1 cellular context compared by ENCODE assay signal in the genomic region with DNA sequence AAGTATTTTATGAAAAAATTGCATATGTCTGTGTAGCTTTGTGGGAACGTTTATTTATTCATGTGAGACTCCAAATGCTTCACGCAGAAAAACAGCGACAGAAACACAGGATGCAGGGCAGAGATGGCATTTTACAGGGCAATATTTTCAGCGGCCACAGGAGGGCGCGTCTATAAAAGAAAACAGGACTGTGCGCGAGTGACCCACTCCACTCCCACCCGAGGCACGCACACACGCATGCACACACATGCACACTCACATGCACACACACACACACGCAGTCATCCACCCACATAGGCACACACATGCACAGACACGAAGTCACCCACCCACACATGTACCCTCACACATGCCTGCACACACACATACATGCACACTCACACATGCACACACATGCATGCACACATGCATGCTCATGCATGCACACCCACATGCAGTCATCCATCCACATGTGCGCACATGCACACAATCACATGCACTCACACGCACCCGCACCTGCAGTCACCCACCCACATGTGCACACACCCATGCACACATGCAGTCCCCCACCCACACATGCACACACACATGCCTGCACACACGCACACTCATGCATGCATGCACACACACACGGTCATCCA.
TF ChIP-seq lines count a peak whose summit lies in the region.

No MANE protein-coding gene starts in this region.

TF ChIP-seq in HEK293, 187 proteins besides CTCF, POLR2A, EP300 and RAD21 (continued from another document):
- TF ChIP-seq, protein P1, sequence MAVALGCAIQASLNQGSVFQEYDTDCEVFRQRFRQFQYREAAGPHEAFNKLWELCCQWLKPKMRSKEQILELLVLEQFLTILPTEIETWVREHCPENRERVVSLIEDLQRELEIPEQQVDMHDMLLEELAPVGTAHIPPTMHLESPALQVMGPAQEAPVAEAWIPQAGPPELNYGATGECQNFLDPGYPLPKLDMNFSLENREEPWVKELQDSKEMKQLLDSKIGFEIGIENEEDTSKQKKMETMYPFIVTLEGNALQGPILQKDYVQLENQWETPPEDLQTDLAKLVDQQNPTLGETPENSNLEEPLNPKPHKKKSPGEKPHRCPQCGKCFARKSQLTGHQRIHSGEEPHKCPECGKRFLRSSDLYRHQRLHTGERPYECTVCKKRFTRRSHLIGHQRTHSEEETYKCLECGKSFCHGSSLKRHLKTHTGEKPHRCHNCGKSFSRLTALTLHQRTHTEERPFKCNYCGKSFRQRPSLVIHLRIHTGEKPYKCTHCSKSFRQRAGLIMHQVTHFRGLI (tag by site-specific recombination; IDR thresholded peaks at IDR 0.05), result no peak
- no peak for TF ChIP-seq RBAK (tag by site-specific recombination; IDR thresholded peaks at IDR 0.05)
- no peak for TF ChIP-seq ZNF274 (IDR thresholded peaks at IDR 0.05; ENCODE audit: low read length)
- TF ChIP-seq ZNF274 (tag by site-specific recombination; IDR thresholded peaks at IDR 0.05; ENCODE audit: borderline replicate concordance), result no peak
- no peak for TF ChIP-seq ZNF239 (tag by site-specific recombination; IDR thresholded peaks at IDR 0.05)
- TF ChIP-seq ZNF148 (tag by site-specific recombination; IDR thresholded peaks at IDR 0.05; ENCODE audit: borderline replicate concordance), result no peak
- no peak for TF ChIP-seq ZNF138 (tag by site-specific recombination; IDR thresholded peaks at IDR 0.05; ENCODE audit: borderline replicate concordance)
- TF ChIP-seq, protein P2, sequence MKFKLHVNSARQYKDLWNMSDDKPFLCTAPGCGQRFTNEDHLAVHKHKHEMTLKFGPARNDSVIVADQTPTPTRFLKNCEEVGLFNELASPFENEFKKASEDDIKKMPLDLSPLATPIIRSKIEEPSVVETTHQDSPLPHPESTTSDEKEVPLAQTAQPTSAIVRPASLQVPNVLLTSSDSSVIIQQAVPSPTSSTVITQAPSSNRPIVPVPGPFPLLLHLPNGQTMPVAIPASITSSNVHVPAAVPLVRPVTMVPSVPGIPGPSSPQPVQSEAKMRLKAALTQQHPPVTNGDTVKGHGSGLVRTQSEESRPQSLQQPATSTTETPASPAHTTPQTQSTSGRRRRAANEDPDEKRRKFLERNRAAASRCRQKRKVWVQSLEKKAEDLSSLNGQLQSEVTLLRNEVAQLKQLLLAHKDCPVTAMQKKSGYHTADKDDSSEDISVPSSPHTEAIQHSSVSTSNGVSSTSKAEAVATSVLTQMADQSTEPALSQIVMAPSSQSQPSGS (tag by site-specific recombination; IDR thresholded peaks at IDR 0.05; ENCODE audit: low read depth), result no peak
- TF ChIP-seq ZSCAN16 (tag by site-specific recombination; IDR thresholded peaks at IDR 0.05), result no peak
- TF ChIP-seq, protein P3, sequence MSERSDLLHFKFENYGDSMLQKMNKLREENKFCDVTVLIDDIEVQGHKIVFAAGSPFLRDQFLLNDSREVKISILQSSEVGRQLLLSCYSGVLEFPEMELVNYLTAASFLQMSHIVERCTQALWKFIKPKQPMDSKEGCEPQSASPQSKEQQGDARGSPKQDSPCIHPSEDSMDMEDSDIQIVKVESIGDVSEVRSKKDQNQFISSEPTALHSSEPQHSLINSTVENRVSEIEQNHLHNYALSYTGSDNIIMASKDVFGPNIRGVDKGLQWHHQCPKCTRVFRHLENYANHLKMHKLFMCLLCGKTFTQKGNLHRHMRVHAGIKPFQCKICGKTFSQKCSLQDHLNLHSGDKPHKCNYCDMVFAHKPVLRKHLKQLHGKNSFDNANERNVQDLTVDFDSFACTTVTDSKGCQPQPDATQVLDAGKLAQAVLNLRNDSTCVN (tag by site-specific recombination; optimal IDR thresholded peaks at IDR 0.05), result peak; percentile 42
- no peak for TF ChIP-seq ZNF391 (tag by site-specific recombination; IDR thresholded peaks at IDR 0.05; ENCODE audit: borderline replicate concordance, low read depth)
- 0 out of 2 replicates have a peak, but pooled peaks have one; percentile 44 for TF ChIP-seq ZBTB17 (tag by site-specific recombination; IDR thresholded peaks at IDR 0.05)
- TF ChIP-seq ZBTB20 (tag by site-specific recombination; IDR thresholded peaks at IDR 0.05), result peak; percentile 53; the same call in 1 of the 2 replicates
- no peak for TF ChIP-seq ZNF214 (tag by site-specific recombination; IDR thresholded peaks at IDR 0.05; ENCODE audit: borderline replicate concordance)
- TF ChIP-seq ZNF510 (tag by site-specific recombination; IDR thresholded peaks at IDR 0.05; ENCODE audit: insufficient replicate concordance), result no peak
- TF ChIP-seq, protein P4, sequence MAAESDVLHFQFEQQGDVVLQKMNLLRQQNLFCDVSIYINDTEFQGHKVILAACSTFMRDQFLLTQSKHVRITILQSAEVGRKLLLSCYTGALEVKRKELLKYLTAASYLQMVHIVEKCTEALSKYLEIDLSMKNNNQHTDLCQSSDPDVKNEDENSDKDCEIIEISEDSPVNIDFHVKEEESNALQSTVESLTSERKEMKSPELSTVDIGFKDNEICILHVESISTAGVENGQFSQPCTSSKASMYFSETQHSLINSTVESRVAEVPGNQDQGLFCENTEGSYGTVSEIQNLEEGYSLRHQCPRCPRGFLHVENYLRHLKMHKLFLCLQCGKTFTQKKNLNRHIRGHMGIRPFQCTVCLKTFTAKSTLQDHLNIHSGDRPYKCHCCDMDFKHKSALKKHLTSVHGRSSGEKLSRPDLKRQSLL (tag by site-specific recombination; IDR thresholded peaks at IDR 0.05), result 0 out of 2 replicates have a peak, but pooled peaks have one; percentile 20
- TF ChIP-seq ZNF19 (tag by site-specific recombination; IDR thresholded peaks at IDR 0.05; ENCODE audit: low read depth), result no peak
- peak; percentile 44; the same call in 1 of the 2 replicates for TF ChIP-seq EGR2 (tag by site-specific recombination; IDR thresholded peaks at IDR 0.05; ENCODE audit: low read depth)
- TF ChIP-seq ZNF629 (tag by site-specific recombination; IDR thresholded peaks at IDR 0.05), result peak; percentile 27; the same call in 1 of the 2 replicates
- TF ChIP-seq ZNF558 (tag by site-specific recombination; IDR thresholded peaks at IDR 0.05), result no peak
- TF ChIP-seq ZNF248 (tag by site-specific recombination; IDR thresholded peaks at IDR 0.05), result no peak
- TF ChIP-seq ZNF184 (tag by site-specific recombination; IDR thresholded peaks at IDR 0.05), result no peak
- TF ChIP-seq ZNF394 (tag by site-specific recombination; IDR thresholded peaks at IDR 0.05; ENCODE audit: borderline replicate concordance), result 0 out of 2 replicates have a peak, but pooled peaks have one; percentile 7
- no peak for TF ChIP-seq ZNF121 (tag by site-specific recombination; IDR thresholded peaks at IDR 0.05)
- TF ChIP-seq ZFP3 (tag by site-specific recombination; IDR thresholded peaks at IDR 0.05; ENCODE audit: low read depth), result no peak
- no peak for TF ChIP-seq HOXC10 (CRISPR knock-in tag; IDR thresholded peaks at IDR 0.05)
- no peak for TF ChIP-seq ZNF174 (tag by site-specific recombination; IDR thresholded peaks at IDR 0.05)
- TF ChIP-seq ZNF211 (tag by site-specific recombination; IDR thresholded peaks at IDR 0.05; ENCODE audit: low read depth), result no peak
